Comparison of ENCODE assay signal across 25 cellular contexts in the genomic region with DNA sequence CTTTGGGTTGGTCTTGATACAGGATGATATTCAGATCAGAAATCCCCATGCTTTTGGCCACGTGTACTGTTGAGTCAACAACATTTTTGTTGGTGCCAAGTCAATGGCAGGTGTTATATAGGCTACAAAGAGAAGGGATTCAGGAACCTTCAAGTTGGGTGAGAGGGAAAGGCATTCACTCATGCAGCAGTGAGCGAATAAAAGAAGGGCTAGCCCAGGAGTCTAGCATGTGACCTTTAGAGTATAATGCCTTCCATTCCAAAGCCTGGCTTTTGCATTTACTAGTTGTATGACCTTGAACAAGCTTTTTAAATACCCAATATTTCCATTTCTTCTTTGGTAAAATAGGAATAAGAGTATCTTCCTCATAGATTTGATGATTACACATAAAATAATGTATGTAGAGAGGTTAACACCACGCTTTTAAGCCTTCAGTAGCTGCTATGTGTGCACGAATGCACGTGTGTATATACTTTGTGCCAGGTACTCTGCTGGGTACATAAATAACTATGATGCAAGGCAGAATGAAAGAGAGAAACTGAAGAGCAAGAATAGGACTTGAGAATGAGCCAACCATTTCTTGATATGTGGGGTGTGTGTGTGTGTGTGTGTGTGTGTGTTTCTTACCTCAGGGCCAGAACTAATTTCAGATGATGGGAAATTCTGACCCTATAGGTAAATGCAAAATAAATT.
"Had no signal": no experiment of that assay in that cellular context is flagged by ENCODE, and none has a peak within 500 bp of the region (broad histone marks: within the 10 kb centered on the region; RNA-seq: fewer than 3 reads in every experiment).

No MANE protein-coding gene starts in this region.

- H3K4me1 ChIP-seq: prostate gland, suprapubic skin, transverse colon, upper lobe of right lung, uterus had no signal

- H3K4me3 ChIP-seq: coronary artery, hepatocyte, prostate gland, smooth muscle cell, suprapubic skin, transverse colon, upper lobe of right lung, uterus had no signal

- DNase-seq: dermis blood vessel endothelial cell; effector memory CD8-positive, alpha-beta T cell; immature natural killer cell; islet precursor cell; kidney glomerular epithelial cell; mesenchymal stem cell; midbrain; naive thymus-derived CD8-positive, alpha-beta T cell; nephron progenitor cell; nucleus accumbens; stimulated activated CD4-positive, alpha-beta T cell treated with anti-CD3 and anti-CD28 coated beads, Interleukin-12 subunit alpha, Interleukin-12 subunit beta, amount 100 ng/mL, for 4 hours; stimulated activated CD4-positive, alpha-beta T cell treated with anti-CD3 and anti-CD28 coated beads, Interleukin-1b, Interleukin-23, amount 100 ng/mL, for 48 hours; stimulated activated CD4-positive, alpha-beta T cell treated with anti-CD3 and anti-CD28 coated beads, Interleukin-4, amount 100 ng/mL, for 1 hour; stimulated activated CD8-positive, alpha-beta memory T cell treated with anti-CD3 and anti-CD28 coated beads, Interleukin-4, amount 100 ng/mL, for 48 hours; stimulated activated naive CD4-positive, alpha-beta T cell; stimulated activated naive CD8-positive, alpha-beta T cell treated with anti-CD3 and anti-CD28 coated beads, Interleukin-15, amount 100 ng/mL, for 72 hours; transverse colon; upper lobe of right lung; uterus had no signal

- H3K9me3 ChIP-seq: prostate gland, suprapubic skin, transverse colon, upper lobe of right lung, uterus had no signal

- H3K27me3 ChIP-seq: hepatocyte, suprapubic skin, transverse colon, upper lobe of right lung, uterus had no signal

- H3K27ac ChIP-seq: coronary artery, hepatocyte, prostate gland, suprapubic skin, transverse colon, upper lobe of right lung, uterus had no signal

- H3K36me3 ChIP-seq: prostate gland, suprapubic skin, transverse colon, upper lobe of right lung, uterus had no signal

- ATAC-seq: effector memory CD8-positive, alpha-beta T cell; naive thymus-derived CD8-positive, alpha-beta T cell; sciatic nerve; stimulated activated naive CD8-positive, alpha-beta T cell treated with anti-CD3 and anti-CD28 coated beads, Interleukin-15, amount 100 ng/mL, for 72 hours; upper lobe of right lung had no signal
